Comparison of ENCODE assay signal across 20 cellular contexts in genomic region chr12:123499332-123499731, GRCh38.
"Had no signal": no experiment of that assay in that cellular context is flagged by ENCODE, and none has a peak within 500 bp of the region (broad histone marks: within the 10 kb centered on the region; RNA-seq: fewer than 3 reads in every experiment).

No MANE protein-coding gene starts in this region.

- DNase-seq: KBM-7, MG63, NCI-H1092, NCI-H1105 treated with DMSO at 0.1 percent for 48 hours, NCI-H1417 treated with DMSO at 0.1 percent for 48 hours, NCI-H146, NCI-H1694 treated with DMSO at 0.1 percent for 48 hours, NCI-H1930, NCI-H2081, NCI-H2107, NCI-H2227 treated with DMSO at 0.1 percent for 48 hours, NCI-H524, NCI-H526 treated with DMSO at 0.1 percent for 48 hours, NCI-H748 treated with DMSO at 0.1 percent for 48 hours, PC-3, SHP77 had no signal

- H3K27ac ChIP-seq: HL-60, RWPE1 had no signal

- ATAC-seq: Panc1, PC-3, SK-N-SH treated with all-trans-retinoic acid at 6 μM for 48 hours had no signal

- H3K9me3 ChIP-seq: MG63 had no signal

- H3K27me3 ChIP-seq: MG63 had no signal

- H3K4me3 ChIP-seq: MG63 had no signal
